10 cellular contexts compared by ENCODE assay signal in the genomic region with DNA sequence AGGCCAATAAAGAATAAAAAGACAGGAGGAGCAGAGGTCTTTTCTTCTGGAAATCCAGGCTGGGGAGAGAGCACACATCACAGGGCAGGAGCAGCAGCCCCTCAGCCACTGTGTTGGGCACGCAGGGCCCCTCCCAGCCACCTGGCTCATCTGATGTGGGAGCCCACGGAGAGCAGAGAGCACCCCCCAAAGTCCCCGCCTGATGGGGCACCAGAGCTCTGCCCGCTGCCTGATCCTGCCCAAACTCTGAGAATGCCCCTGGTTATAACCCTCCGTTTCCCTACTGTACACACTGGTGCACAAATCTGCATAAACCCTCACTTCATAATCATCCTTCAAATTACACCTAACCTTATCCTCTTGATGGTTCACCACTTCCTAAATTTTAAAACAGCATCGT.
DNase-seq lines count a peak whose midpoint lies in the region; ATAC-seq and TF ChIP-seq lines count a peak whose summit lies in the region.
"Had no signal": no experiment of that assay in that cellular context is flagged by ENCODE, and none has a peak within 500 bp of the region (broad histone marks: within the 10 kb centered on the region; RNA-seq: fewer than 3 reads in every experiment).

No MANE protein-coding gene starts in this region.

- TF ChIP-seq CTCF in nephron (IDR thresholded peaks at IDR 0.05; ENCODE audit: unreplicated experiment in 3 of 3), result no peak

- peak overlapping the region; percentile 54 for H3K27ac ChIP-seq in CD4-positive, alpha-beta memory T cell (ENCODE audit: low read depth, low read length)

- H3K4me1 ChIP-seq in CD4-positive, alpha-beta memory T cell (ENCODE audit: insufficient read depth, low read length), result peaks cover 81% of the 10 kb centered on the region

- no peaks in the 10 kb centered on the region for H3K9me3 ChIP-seq in CD4-positive, alpha-beta memory T cell (ENCODE audit: control insufficient read depth in 1 of 2, low read length in 2 of 2)

- no peaks in the 10 kb centered on the region for H3K36me3 ChIP-seq in CD4-positive, alpha-beta memory T cell (ENCODE audit: insufficient read depth, low read length)
- H3K36me3 ChIP-seq in H7 (replicated peaks; ENCODE audit: control insufficient read depth, insufficient read depth, low read length), result no peaks in the 10 kb centered on the region

- CTCF ChIA-PET in CD4-positive, alpha-beta memory T cell (lab: Charles Lee; ENCODE audit: partially characterized antibody), result interaction anchor here (1.1 to 13.5 kb wide), 3 partner anchors 14 to 22 kb away, joined by 3 to 196 read pairs (median 24); no protein-coding TSS in a partner anchor

- H3K4me3 ChIP-seq in CD4-positive, alpha-beta memory T cell (ENCODE audit: low read length in 2 of 2), result peak overlapping the region in 1 of 2 donors; percentile 17
- no peak overlapping the region for H3K4me3 ChIP-seq in H7 (ENCODE audit: insufficient read depth, low read depth, low read length)

- H3K4me1 Mint-ChIP-seq in CD4-positive, alpha-beta memory T cell, result peaks cover 58 to 89% (median 73%) of the 10 kb centered on the region in 4 donors
- peaks cover 82% of the 10 kb centered on the region for H3K4me1 Mint-ChIP-seq in activated naive CD8-positive, alpha-beta T cell treated with anti-CD3 and anti-CD28 coated beads, Interleukin-2, amount 50 U/mL, for 24 hours
- peaks cover 89% of the 10 kb centered on the region for H3K4me1 Mint-ChIP-seq in nephron

- no peaks in the 10 kb centered on the region for H3K27me3 Mint-ChIP-seq in CD4-positive, alpha-beta memory T cell
- H3K27me3 Mint-ChIP-seq in activated naive CD8-positive, alpha-beta T cell treated with anti-CD3 and anti-CD28 coated beads, Interleukin-2, amount 50 U/mL, for 24 hours, result peaks cover 20% of the 10 kb centered on the region
- H3K27me3 Mint-ChIP-seq in nephron (ENCODE audit: low read depth), result no peaks in the 10 kb centered on the region

- H3K9me3 Mint-ChIP-seq in CD4-positive, alpha-beta memory T cell, result peaks cover 0 to 2% (median 0%) of the 10 kb centered on the region in 8 donors
- H3K9me3 Mint-ChIP-seq in activated naive CD8-positive, alpha-beta T cell treated with anti-CD3 and anti-CD28 coated beads, Interleukin-2, amount 50 U/mL, for 24 hours, result no peaks in the 10 kb centered on the region
- no peaks in the 10 kb centered on the region for H3K9me3 Mint-ChIP-seq in nephron
- H3K9me3 Mint-ChIP-seq: naive B cell had no signal

- H3K4me3 Mint-ChIP-seq in CD4-positive, alpha-beta memory T cell, result peak overlapping the region; percentile 79 to 86 (median 81)
- peak overlapping the region; percentile 69 for H3K4me3 Mint-ChIP-seq in activated naive CD8-positive, alpha-beta T cell treated with anti-CD3 and anti-CD28 coated beads, Interleukin-2, amount 50 U/mL, for 24 hours
- peak overlapping the region in 1 of 3 experiments; percentile 13 for H3K4me3 Mint-ChIP-seq in nephron

- peak overlapping the region; percentile 86 to 99 (median 95) for H3K27ac Mint-ChIP-seq in CD4-positive, alpha-beta memory T cell
- peak overlapping the region; percentile 82 for H3K27ac Mint-ChIP-seq in activated naive CD8-positive, alpha-beta T cell treated with anti-CD3 and anti-CD28 coated beads, Interleukin-2, amount 50 U/mL, for 24 hours
- peak overlapping the region; percentile 78 to 85 (median 79) for H3K27ac Mint-ChIP-seq in nephron

- POLR2A ChIA-PET in CD4-positive, alpha-beta memory T cell (lab: Charles Lee; ENCODE audit: partially characterized antibody), result interaction anchor here (1.0 to 6.0 kb wide), 5 partner anchors 9 to 80 kb away, joined by 3 to 55 read pairs (median 12); no protein-coding TSS in a partner anchor

- intact Hi-C loops in CD4-positive, alpha-beta memory T cell (cut with micrococcal nuclease), result loop anchor here (1.0 to 5.0 kb wide), 3 partner anchors 9 to 38 kb away; no protein-coding TSS in a partner anchor

- ATAC-seq in HG03025 (IDR thresholded peaks at IDR 0.05; ENCODE audit: low FRiP score, unreplicated experiment) (peak; percentile 15), GM19023 (IDR thresholded peaks at IDR 0.05; ENCODE audit: unreplicated experiment) (no peak)
- ATAC-seq in activated naive CD8-positive, alpha-beta T cell treated with anti-CD3 and anti-CD28 coated beads, Interleukin-2, amount 50 U/mL, for 24 hours, result peak; percentile 49

- H3K27me3 ChIP-seq in CD4-positive, alpha-beta memory T cell (ENCODE audit: insufficient read depth, low read length), result no peaks in the 10 kb centered on the region
- H3K27me3 ChIP-seq in H7 (ENCODE audit: control insufficient read depth, insufficient read depth, low read length), result no peaks in the 10 kb centered on the region

- H3K36me3 Mint-ChIP-seq in CD4-positive, alpha-beta memory T cell, result peaks cover 3 to 6% of the 10 kb centered on the region in 2 donors
- H3K36me3 Mint-ChIP-seq in activated naive CD8-positive, alpha-beta T cell treated with anti-CD3 and anti-CD28 coated beads, Interleukin-2, amount 50 U/mL, for 24 hours (ENCODE audit: low read depth), result no peaks in the 10 kb centered on the region
- no peaks in the 10 kb centered on the region for H3K36me3 Mint-ChIP-seq in nephron (ENCODE audit: low read depth)

- peak in 3 of 5 donors; percentile 24 to 54 (median 39) for DNase-seq in CD4-positive, alpha-beta memory T cell
- no peak for DNase-seq in activated naive CD8-positive, alpha-beta T cell treated with anti-CD3 and anti-CD28 coated beads, Interleukin-2, amount 50 U/mL, for 24 hours
- no peak for DNase-seq in stimulated activated CD4-positive, alpha-beta T cell treated with anti-CD3 and anti-CD28 coated beads, Interleukin-15, amount 100 ng/mL, for 24 hours
- DNase-seq in putamen (ENCODE audit: low spot score) (no peak), H7 (no peak)
- DNase-seq: Calu3, naive B cell had no signal

Comparison
In these comparisons a context has a peak if more than half of its experiments do, and no peak if none do; other contexts are left out.
1. DNase-seq: peak in CD4-positive, alpha-beta memory T cell (3 of 5); none in activated naive CD8-positive, alpha-beta T cell treated with anti-CD3 and anti-CD28 coated beads, Interleukin-2, amount 50 U/mL, for 24 hours (single experiment), stimulated activated CD4-positive, alpha-beta T cell treated with anti-CD3 and anti-CD28 coated beads, Interleukin-15, amount 100 ng/mL, for 24 hours (single experiment), putamen (single experiment) and H7 (single experiment).
2. Peak in every context shown above with its lines, with median percentiles within 50 percentile points of each other: H3K27ac Mint-ChIP-seq.